ENCODE assay signal across 37 cellular contexts in the genomic region with DNA sequence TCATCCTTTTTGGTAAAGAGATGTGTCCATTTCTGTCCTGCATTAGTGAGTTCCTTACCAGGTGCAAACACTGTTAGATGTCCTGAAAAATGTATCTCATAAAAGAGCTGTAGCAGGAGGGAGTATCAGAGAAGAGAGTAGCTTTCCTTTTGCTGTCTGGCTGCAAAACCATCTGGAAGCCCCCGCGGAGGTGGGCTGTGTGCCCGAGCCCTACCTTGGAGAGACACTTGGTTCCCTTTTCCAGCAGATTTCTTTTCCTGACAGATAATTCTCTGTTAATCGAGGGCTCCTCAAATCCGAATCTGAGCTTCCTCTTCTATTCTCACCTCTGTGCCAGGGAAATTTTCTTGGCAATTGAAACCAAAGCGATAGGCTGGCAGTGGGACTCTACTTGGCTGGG. TPM values are rescaled to one million over a fixed set of nuclear protein-coding genes. Genes with fewer than 3 reads are reported as not detected.
"Had no signal": no experiment of that assay in that cellular context is flagged by ENCODE, and none has a peak within 500 bp of the region (broad histone marks: within the 10 kb centered on the region; RNA-seq: fewer than 3 reads in every experiment).

No MANE protein-coding gene starts in this region.

- H3K27ac Mint-ChIP-seq: activated naive CD4-positive, alpha-beta T cell treated with anti-CD3 and anti-CD28 coated beads for 36 hours; activated naive CD4-positive, alpha-beta T cell treated with anti-CD3 and anti-CD28 coated beads, Interleukin-2, amount 10 ng/mL, durations not matched to agents 7 days and 5 days; activated naive CD4-positive, alpha-beta T cell treated with anti-CD3 and anti-CD28 coated beads, Interleukin-2, amount 50 U/mL, for 24 hours; activated naive CD4-positive, alpha-beta T cell treated with anti-CD3 and anti-CD28 coated beads, Interleukin-2, amount 50 U/mL, for 72 hours; activated naive CD8-positive, alpha-beta T cell; activated naive CD8-positive, alpha-beta T cell treated with anti-CD3 and anti-CD28 coated beads for 36 hours; activated naive CD8-positive, alpha-beta T cell treated with anti-CD3 and anti-CD28 coated beads, Interleukin-2, amount 10 ng/mL, durations not matched to agents 7 days and 5 days; activated naive CD8-positive, alpha-beta T cell treated with anti-CD3 and anti-CD28 coated beads, Interleukin-2, amount 50 U/mL, for 24 hours; activated T-cell treated with anti-CD3 and anti-CD28 coated beads, Interleukin-2, amount 50 U/mL, for 24 hours; activated T-cell treated with anti-CD3 and anti-CD28 coated beads, Interleukin-2, amount 50 U/mL, for 72 hours; activated T-helper 1 cell treated with anti-CD3 and anti-CD28 coated beads, Interleukin-12 subunit alpha, Interleukin-12 subunit beta, Interleukin-2, Interleukin-4 antibody, amounts not matched to agents 30 ng/mL and 10 ng/mL and 1 ng/mL, durations not matched to agents 14 hours and 24 hours and 36 hours; activated T-helper 17 cell treated with anti-CD3 and anti-CD28 coated beads, Interleukin-2, amount 50 U/mL, for 72 hours; activated T-helper 2 cell treated with anti-CD3 and anti-CD28 coated beads, Interferon-gamma antibody, Interleukin-2, Interleukin-4, amounts not matched to agents 10 μg/mL and 5 μg/mL and 100 μg/mL, durations not matched to agents 14 hours and 24 hours and 36 hours; brain had no signal

- H3K36me3 Mint-ChIP-seq: activated naive CD4-positive, alpha-beta T cell treated with anti-CD3 and anti-CD28 coated beads, Interleukin-2, amount 10 ng/mL, durations not matched to agents 7 days and 5 days; activated naive CD8-positive, alpha-beta T cell; activated naive CD8-positive, alpha-beta T cell treated with anti-CD3 and anti-CD28 coated beads for 36 hours; activated naive CD8-positive, alpha-beta T cell treated with anti-CD3 and anti-CD28 coated beads, Interleukin-2, amount 10 ng/mL, durations not matched to agents 7 days and 5 days had no signal

- FAIRE-seq: astrocyte had no signal

- H3K27ac ChIP-seq: adrenal gland, ascending aorta, body of pancreas, brain microvascular endothelial cell, breast epithelium, cardiac muscle cell had no signal

- H3K4me3 Mint-ChIP-seq: activated naive CD4-positive, alpha-beta T cell treated with anti-CD3 and anti-CD28 coated beads for 36 hours; activated naive CD4-positive, alpha-beta T cell treated with anti-CD3 and anti-CD28 coated beads, Interleukin-2, amount 10 ng/mL, durations not matched to agents 7 days and 5 days; activated naive CD4-positive, alpha-beta T cell treated with anti-CD3 and anti-CD28 coated beads, Interleukin-2, amount 50 U/mL, for 24 hours; activated naive CD8-positive, alpha-beta T cell; activated naive CD8-positive, alpha-beta T cell treated with anti-CD3 and anti-CD28 coated beads for 36 hours; activated naive CD8-positive, alpha-beta T cell treated with anti-CD3 and anti-CD28 coated beads, Interleukin-2, amount 10 ng/mL, durations not matched to agents 7 days and 5 days; activated naive CD8-positive, alpha-beta T cell treated with anti-CD3 and anti-CD28 coated beads, Interleukin-2, amount 50 U/mL, for 24 hours; activated T-cell treated with anti-CD3 and anti-CD28 coated beads, Interleukin-2, amount 50 U/mL, for 24 hours; activated T-cell treated with anti-CD3 and anti-CD28 coated beads, Interleukin-2, amount 50 U/mL, for 4 hours; activated T-cell treated with anti-CD3 and anti-CD28 coated beads, Interleukin-2, amount 50 U/mL, for 72 hours; activated T-helper 1 cell treated with anti-CD3 and anti-CD28 coated beads, Interleukin-12 subunit alpha, Interleukin-12 subunit beta, Interleukin-2, Interleukin-4 antibody, amounts not matched to agents 30 ng/mL and 10 ng/mL and 1 ng/mL, durations not matched to agents 14 hours and 24 hours and 36 hours; activated T-helper 17 cell treated with anti-CD3 and anti-CD28 coated beads, Interleukin-2, amount 50 U/mL, for 72 hours; brain; central memory CD8-positive, alpha-beta T cell had no signal

- H3K4me3 ChIP-seq: adrenal gland, ascending aorta, body of pancreas, breast epithelium, cardiac muscle cell had no signal

- H3K4me1 Mint-ChIP-seq: activated naive CD4-positive, alpha-beta T cell treated with anti-CD3 and anti-CD28 coated beads, Interleukin-2, amount 10 ng/mL, durations not matched to agents 7 days and 5 days; activated naive CD4-positive, alpha-beta T cell treated with anti-CD3 and anti-CD28 coated beads, Interleukin-2, amount 50 U/mL, for 24 hours; activated naive CD8-positive, alpha-beta T cell treated with anti-CD3 and anti-CD28 coated beads for 36 hours; activated naive CD8-positive, alpha-beta T cell treated with anti-CD3 and anti-CD28 coated beads, Interleukin-2, amount 10 ng/mL, durations not matched to agents 7 days and 5 days; activated naive CD8-positive, alpha-beta T cell treated with anti-CD3 and anti-CD28 coated beads, Interleukin-2, amount 50 U/mL, for 24 hours; activated T-helper 17 cell treated with anti-CD3 and anti-CD28 coated beads, Interleukin-2, amount 50 U/mL, for 72 hours; central memory CD8-positive, alpha-beta T cell had no signal

- DNase-seq: activated effector memory CD4-positive, alpha-beta T cell treated with anti-CD3 and anti-CD28 coated beads, Interleukin-2, amount 50 U/mL, for 16 hours; activated effector memory CD4-positive, alpha-beta T cell treated with Interleukin-2 at 50 U/mL for 16 hours; activated gamma-delta T cell; activated gamma-delta T cell treated with Interleukin-2 at 50 U/mL for 16 hours; activated naive CD4-positive, alpha-beta T cell; activated naive CD4-positive, alpha-beta T cell treated with anti-CD3 and anti-CD28 coated beads for 36 hours; activated naive CD4-positive, alpha-beta T cell treated with anti-CD3 and anti-CD28 coated beads, Interleukin-2, amount 10 ng/mL, durations not matched to agents 7 days and 5 days; activated naive CD4-positive, alpha-beta T cell treated with anti-CD3 and anti-CD28 coated beads, Interleukin-2, amount 50 U/mL, for 16 hours; activated naive CD4-positive, alpha-beta T cell treated with Interleukin-2 at 50 U/mL for 16 hours; activated naive CD8-positive, alpha-beta T cell treated with anti-CD3 and anti-CD28 coated beads for 36 hours; activated naive CD8-positive, alpha-beta T cell treated with anti-CD3 and anti-CD28 coated beads, Interleukin-2, amount 10 ng/mL, durations not matched to agents 7 days and 5 days; activated naive CD8-positive, alpha-beta T cell treated with anti-CD3 and anti-CD28 coated beads, Interleukin-2, amount 50 U/mL, for 24 hours; activated T-cell treated with anti-CD3 and anti-CD28 coated beads, Interleukin-2, amount 50 U/mL, for 1 hour; activated T-cell treated with anti-CD3 and anti-CD28 coated beads, Interleukin-2, amount 50 U/mL, for 24 hours; activated T-cell treated with anti-CD3 and anti-CD28 coated beads, Interleukin-2, amount 50 U/mL, for 4 hours; activated T-cell treated with anti-CD3 and anti-CD28 coated beads, Interleukin-2, amount 50 U/mL, for 48 hours; activated T-cell treated with anti-CD3 and anti-CD28 coated beads, Interleukin-2, amount 50 U/mL, for 72 hours; adrenal gland; amniotic stem cell; amygdala; anterior cingulate cortex; aorta; body of pancreas; brain microvascular endothelial cell; central memory CD4-positive, alpha-beta T cell had no signal

- H3K27me3 Mint-ChIP-seq: activated naive CD4-positive, alpha-beta T cell treated with anti-CD3 and anti-CD28 coated beads, Interleukin-2, amount 10 ng/mL, durations not matched to agents 7 days and 5 days; activated naive CD4-positive, alpha-beta T cell treated with anti-CD3 and anti-CD28 coated beads, Interleukin-2, amount 50 U/mL, for 24 hours; activated naive CD8-positive, alpha-beta T cell; activated naive CD8-positive, alpha-beta T cell treated with anti-CD3 and anti-CD28 coated beads for 36 hours; activated naive CD8-positive, alpha-beta T cell treated with anti-CD3 and anti-CD28 coated beads, Interleukin-2, amount 50 U/mL, for 24 hours; activated T-cell treated with anti-CD3 and anti-CD28 coated beads, Interleukin-2, amount 50 U/mL, for 24 hours; activated T-helper 17 cell treated with anti-CD3 and anti-CD28 coated beads, Interleukin-2, amount 50 U/mL, for 72 hours; central memory CD8-positive, alpha-beta T cell had no signal

- H3K27me3 ChIP-seq: adrenal gland, ascending aorta, body of pancreas, brain microvascular endothelial cell, breast epithelium, cardiac muscle cell had no signal

- H3K36me3 ChIP-seq: adrenal gland, ascending aorta, brain microvascular endothelial cell, breast epithelium, cardiac muscle cell had no signal

- H3K4me1 ChIP-seq: adrenal gland, ascending aorta, body of pancreas, breast epithelium had no signal

RNA-seq across cellular contexts. Expression of gene KIF26B, which starts 53.0 kb away (rescaled TPM):
- total RNA-seq: activated T-helper 17 cell treated with anti-CD3 and anti-CD28 coated beads, Interleukin-2, amount 50 U/mL, for 72 hours; ascending aorta had no signal
